1 cellular context compared by ENCODE assay signal in the genomic region with DNA sequence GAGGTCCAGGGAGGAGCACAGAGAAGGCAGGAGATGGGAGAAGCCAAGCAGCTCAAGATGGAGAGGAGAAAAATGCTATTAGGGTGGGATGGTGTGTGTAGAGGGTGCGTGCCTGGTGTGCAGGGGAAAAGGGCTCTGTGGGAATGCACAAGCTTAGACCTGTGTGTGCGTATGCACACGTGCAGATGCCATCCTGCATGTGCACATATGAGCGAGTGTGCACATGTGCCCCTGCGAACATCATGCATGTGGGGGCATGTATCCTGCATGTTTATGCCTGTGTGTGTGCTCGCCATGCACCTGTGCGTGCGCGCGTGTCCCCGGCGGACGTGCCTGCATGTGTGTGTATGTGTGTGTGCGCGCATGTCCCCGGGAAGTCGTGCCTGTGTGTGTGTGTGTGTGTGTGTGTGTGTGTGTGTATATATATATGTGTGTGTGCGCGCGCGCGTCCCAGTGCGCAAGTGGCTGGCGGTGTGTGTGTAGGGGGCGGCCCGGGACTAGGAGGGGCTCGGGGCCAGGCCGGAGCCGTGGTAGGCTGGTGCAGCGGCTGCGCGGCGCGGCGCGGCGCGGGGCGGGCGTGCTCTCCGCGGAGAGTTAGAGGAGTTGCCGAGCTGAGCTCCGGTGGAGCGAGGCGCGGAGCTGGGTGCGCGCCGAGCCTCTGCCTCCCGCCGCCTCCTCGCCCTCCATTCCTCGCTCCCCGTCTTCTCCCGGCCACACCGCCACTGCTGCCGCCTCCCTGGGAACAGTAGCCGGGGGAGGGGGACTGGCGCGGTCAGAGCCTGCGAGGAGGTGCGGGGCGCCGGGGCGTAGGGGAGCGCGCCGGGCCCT.
TF ChIP-seq lines count a peak whose summit lies in the region.

A gene (plus strand): TSS at position 601 of the 828 bp plus-strand sequence. CDS start 38,986 bp downstream, outside the sequence.

TF ChIP-seq in K562, 482 proteins besides CTCF, POLR2A, EP300 and RAD21:
- no peak for TF ChIP-seq JUN (IDR thresholded peaks at IDR 0.05; ENCODE audit: borderline replicate concordance, low read depth, low read length)
- TF ChIP-seq JUN (CRISPR knock-in tag; IDR thresholded peaks at IDR 0.05; ENCODE audit: borderline replicate concordance), result no peak
- no peak for TF ChIP-seq ZNF282 (CRISPR knock-in tag; IDR thresholded peaks at IDR 0.05)
- no peak for TF ChIP-seq ERF (CRISPR knock-in tag; IDR thresholded peaks at IDR 0.05)
- no peak for TF ChIP-seq ZNF316 (IDR thresholded peaks at IDR 0.05)
- no peak for TF ChIP-seq SIX5 (IDR thresholded peaks at IDR 0.05; ENCODE audit: borderline replicate concordance in 1 of 2, insufficient read depth in 1 of 2, low read depth in 1 of 2, low read length in 2 of 2)
- TF ChIP-seq, protein P1, sequence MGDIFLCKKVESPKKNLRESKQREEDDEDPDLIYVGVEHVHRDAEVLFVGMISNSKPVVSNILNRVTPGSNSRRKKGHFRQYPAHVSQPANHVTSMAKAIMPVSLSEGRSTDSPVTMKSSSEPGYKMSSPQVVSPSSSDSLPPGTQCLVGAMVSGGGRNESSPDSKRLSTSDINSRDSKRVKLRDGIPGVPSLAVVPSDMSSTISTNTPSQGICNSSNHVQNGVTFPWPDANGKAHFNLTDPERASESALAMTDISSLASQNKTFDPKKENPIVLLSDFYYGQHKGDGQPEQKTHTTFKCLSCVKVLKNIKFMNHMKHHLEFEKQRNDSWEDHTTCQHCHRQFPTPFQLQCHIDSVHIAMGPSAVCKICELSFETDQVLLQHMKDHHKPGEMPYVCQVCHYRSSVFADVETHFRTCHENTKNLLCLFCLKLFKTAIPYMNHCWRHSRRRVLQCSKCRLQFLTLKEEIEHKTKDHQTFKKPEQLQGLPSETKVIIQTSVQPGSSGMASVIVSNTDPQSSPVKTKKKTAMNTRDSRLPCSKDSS (IDR thresholded peaks at IDR 0.05; ENCODE audit: low read depth, partially characterized antibody), result no peak
- TF ChIP-seq GTF2A2 (tag; IDR thresholded peaks at IDR 0.05), result no peak
- no peak for TF ChIP-seq SMC3 (conservative IDR thresholded peaks at IDR 0.05; ENCODE audit: insufficient read depth, low read depth, low read length)
- TF ChIP-seq TCF3 (CRISPR knock-in tag; IDR thresholded peaks at IDR 0.05), result no peak
- TF ChIP-seq, protein P2, sequence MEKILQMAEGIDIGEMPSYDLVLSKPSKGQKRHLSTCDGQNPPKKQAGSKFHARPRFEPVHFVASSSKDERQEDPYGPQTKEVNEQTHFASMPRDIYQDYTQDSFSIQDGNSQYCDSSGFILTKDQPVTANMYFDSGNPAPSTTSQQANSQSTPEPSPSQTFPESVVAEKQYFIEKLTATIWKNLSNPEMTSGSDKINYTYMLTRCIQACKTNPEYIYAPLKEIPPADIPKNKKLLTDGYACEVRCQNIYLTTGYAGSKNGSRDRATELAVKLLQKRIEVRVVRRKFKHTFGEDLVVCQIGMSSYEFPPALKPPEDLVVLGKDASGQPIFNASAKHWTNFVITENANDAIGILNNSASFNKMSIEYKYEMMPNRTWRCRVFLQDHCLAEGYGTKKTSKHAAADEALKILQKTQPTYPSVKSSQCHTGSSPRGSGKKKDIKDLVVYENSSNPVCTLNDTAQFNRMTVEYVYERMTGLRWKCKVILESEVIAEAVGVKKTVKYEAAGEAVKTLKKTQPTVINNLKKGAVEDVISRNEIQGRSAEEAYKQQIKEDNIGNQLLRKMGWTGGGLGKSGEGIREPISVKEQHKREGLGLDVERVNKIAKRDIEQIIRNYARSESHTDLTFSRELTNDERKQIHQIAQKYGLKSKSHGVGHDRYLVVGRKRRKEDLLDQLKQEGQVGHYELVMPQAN (IDR thresholded peaks at IDR 0.05; ENCODE audit: borderline replicate concordance), result no peak
- TF ChIP-seq, protein P3, sequence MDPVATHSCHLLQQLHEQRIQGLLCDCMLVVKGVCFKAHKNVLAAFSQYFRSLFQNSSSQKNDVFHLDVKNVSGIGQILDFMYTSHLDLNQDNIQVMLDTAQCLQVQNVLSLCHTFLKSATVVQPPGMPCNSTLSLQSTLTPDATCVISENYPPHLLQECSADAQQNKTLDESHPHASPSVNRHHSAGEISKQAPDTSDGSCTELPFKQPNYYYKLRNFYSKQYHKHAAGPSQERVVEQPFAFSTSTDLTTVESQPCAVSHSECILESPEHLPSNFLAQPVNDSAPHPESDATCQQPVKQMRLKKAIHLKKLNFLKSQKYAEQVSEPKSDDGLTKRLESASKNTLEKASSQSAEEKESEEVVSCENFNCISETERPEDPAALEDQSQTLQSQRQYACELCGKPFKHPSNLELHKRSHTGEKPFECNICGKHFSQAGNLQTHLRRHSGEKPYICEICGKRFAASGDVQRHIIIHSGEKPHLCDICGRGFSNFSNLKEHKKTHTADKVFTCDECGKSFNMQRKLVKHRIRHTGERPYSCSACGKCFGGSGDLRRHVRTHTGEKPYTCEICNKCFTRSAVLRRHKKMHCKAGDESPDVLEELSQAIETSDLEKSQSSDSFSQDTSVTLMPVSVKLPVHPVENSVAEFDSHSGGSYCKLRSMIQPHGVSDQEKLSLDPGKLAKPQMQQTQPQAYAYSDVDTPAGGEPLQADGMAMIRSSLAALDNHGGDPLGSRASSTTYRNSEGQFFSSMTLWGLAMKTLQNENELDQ (CRISPR knock-in tag; IDR thresholded peaks at IDR 0.05; ENCODE audit: borderline replicate concordance), result no peak
- TF ChIP-seq WHSC1 (IDR thresholded peaks at IDR 0.05; ENCODE audit: low read length), result no peak
- TF ChIP-seq NUFIP1 (IDR thresholded peaks at IDR 0.05; ENCODE audit: partially characterized antibody), result no peak
- no peak for TF ChIP-seq XRCC4 (IDR thresholded peaks at IDR 0.05; ENCODE audit: extremely low read depth, insufficient read depth, insufficient read length)
TF ChIP-seq in K562: peak in this region for 0.
